Comparison of ENCODE assay signal across 28 cellular contexts in genomic region chr7:45252248-45252647, GRCh38.
"Had no signal": no experiment of that assay in that cellular context is flagged by ENCODE, and none has a peak within 500 bp of the region (broad histone marks: within the 10 kb centered on the region; RNA-seq: fewer than 3 reads in every experiment).

No MANE protein-coding gene starts in this region.

- H3K4me3 Mint-ChIP-seq: stimulated activated effector memory CD8-positive, alpha-beta T cell treated with anti-CD3 and anti-CD28 coated beads, Interleukin-12 subunit alpha, Interleukin-12 subunit beta, amount 100 ng/mL, for 72 hours; stimulated activated memory B cell treated with anti-CD40 and anti-IgM and Interleukin-4, amounts not matched to agents 10 μg/mL and 1 μg/mL and 100 μg/mL, for 72 hours; stimulated activated naive B cell treated with anti-CD40 and anti-IgM and Interleukin-4, amounts not matched to agents 10 μg/mL and 1 μg/mL and 100 μg/mL, for 72 hours; stimulated activated naive CD8-positive, alpha-beta T cell treated with anti-CD3 and anti-CD28 coated beads, Interleukin-15, amount 100 ng/mL, for 72 hours; stimulated activated naive CD8-positive, alpha-beta T cell treated with anti-CD3 and anti-CD28 coated beads, Interleukin-15, Interleukin-2, amounts not matched to agents 100 ng/mL and 50 ng/mL, for 24 hours; type B pancreatic cell had no signal

- H3K4me3 ChIP-seq: stomach, suprapubic skin, testis, thoracic aorta, thyroid gland, tibial artery, tibial nerve, transverse colon, upper lobe of left lung, upper lobe of right lung, uterus, vagina had no signal

- H3K4me1 ChIP-seq: stomach, suprapubic skin, testis, thyroid gland, tibial artery, tibial nerve, transverse colon, upper lobe of right lung, uterus, vagina had no signal

- H3K27me3 ChIP-seq: testis, thyroid gland, tibial nerve, upper lobe of left lung, uterus, vagina had no signal

- H3K9me3 ChIP-seq: suprapubic skin, testis, thoracic aorta, thyroid gland, upper lobe of left lung, upper lobe of right lung, uterus, vagina had no signal

- H3K27ac ChIP-seq: stomach, suprapubic skin, testis, thoracic aorta, thyroid gland, tibial artery, tibial nerve, transverse colon, upper lobe of right lung, uterus, vagina had no signal

- ATAC-seq: stimulated activated effector memory CD8-positive, alpha-beta T cell treated with anti-CD3 and anti-CD28 coated beads, Interleukin-12 subunit alpha, Interleukin-12 subunit beta, amount 100 ng/mL, for 72 hours; stimulated activated naive CD8-positive, alpha-beta T cell treated with anti-CD3 and anti-CD28 coated beads, Interleukin-15, Interleukin-2, amounts not matched to agents 100 U/mL and 50 U/mL, for 24 hours had no signal

- H3K36me3 Mint-ChIP-seq: stimulated activated effector memory CD8-positive, alpha-beta T cell treated with anti-CD3 and anti-CD28 coated beads, Interleukin-12 subunit alpha, Interleukin-12 subunit beta, amount 100 ng/mL, for 72 hours; type B pancreatic cell had no signal

- H3K36me3 ChIP-seq: stomach, suprapubic skin, thoracic aorta, thyroid gland, tibial artery, tibial nerve, transverse colon, upper lobe of left lung, upper lobe of right lung, uterus, vagina had no signal

- H3K4me1 Mint-ChIP-seq: stimulated activated effector memory CD8-positive, alpha-beta T cell treated with anti-CD3 and anti-CD28 coated beads, Interleukin-12 subunit alpha, Interleukin-12 subunit beta, amount 100 ng/mL, for 72 hours; stimulated activated memory B cell treated with anti-CD40 and anti-IgM and Interleukin-4, amounts not matched to agents 10 μg/mL and 1 μg/mL and 100 μg/mL, for 72 hours; stimulated activated naive CD8-positive, alpha-beta T cell treated with anti-CD3 and anti-CD28 coated beads, Interleukin-15, amount 100 ng/mL, for 72 hours had no signal

- DNase-seq: stimulated activated CD4-positive, alpha-beta T cell treated with anti-CD3 and anti-CD28 coated beads, Interleukin-2, amount 100 ng/mL, for 48 hours; stimulated activated CD4-positive, alpha-beta T cell treated with anti-CD3 and anti-CD28 coated beads, Interleukin-4, amount 100 ng/mL, for 1 hour; stimulated activated CD4-positive, alpha-beta T cell treated with anti-CD3 and anti-CD28 coated beads, Interleukin-4, amount 100 ng/mL, for 24 hours; stimulated activated CD4-positive, alpha-beta T cell treated with anti-CD3 and anti-CD28 coated beads, Interleukin-4, amount 100 ng/mL, for 4 hours; stimulated activated CD8-positive, alpha-beta memory T cell treated with anti-CD3 and anti-CD28 coated beads, Interleukin-4, amount 100 ng/mL, for 48 hours; stimulated activated naive B cell treated with anti-CD40 and anti-IgM and Interleukin-4, amounts not matched to agents 10 μg/mL and 1 μg/mL and 100 μg/mL, for 72 hours; stimulated activated naive CD4-positive, alpha-beta T cell; stimulated activated naive CD4-positive, alpha-beta T cell treated with Interleukin-2 at 50 U/mL for 16 hours; stimulated activated naive CD8-positive, alpha-beta T cell treated with anti-CD3 and anti-CD28 coated beads, Interleukin-15, amount 100 ng/mL, for 72 hours; stimulated activated naive CD8-positive, alpha-beta T cell treated with anti-CD3 and anti-CD28 coated beads, Interleukin-15, Interleukin-2, amounts not matched to agents 100 U/mL and 50 U/mL, for 24 hours; stomach; substantia nigra; testis; thyroid gland; transverse colon; trophoblast cell; upper lobe of left lung; upper lobe of right lung; uterus had no signal

- H3K9me3 Mint-ChIP-seq: stimulated activated naive CD8-positive, alpha-beta T cell treated with anti-CD3 and anti-CD28 coated beads, Interleukin-15, Interleukin-2, amounts not matched to agents 100 ng/mL and 50 ng/mL, for 24 hours; type B pancreatic cell had no signal

- H3K27ac Mint-ChIP-seq: stimulated activated effector memory CD8-positive, alpha-beta T cell treated with anti-CD3 and anti-CD28 coated beads, Interleukin-12 subunit alpha, Interleukin-12 subunit beta, amount 100 ng/mL, for 72 hours; stimulated activated memory B cell treated with anti-CD40 and anti-IgM and Interleukin-4, amounts not matched to agents 10 μg/mL and 1 μg/mL and 100 μg/mL, for 72 hours; stimulated activated naive B cell treated with anti-CD40 and anti-IgM and Interleukin-4, amounts not matched to agents 10 μg/mL and 1 μg/mL and 100 μg/mL, for 72 hours; stimulated activated naive CD8-positive, alpha-beta T cell treated with anti-CD3 and anti-CD28 coated beads, Interleukin-15, Interleukin-2, amounts not matched to agents 100 ng/mL and 50 ng/mL, for 24 hours; type B pancreatic cell had no signal
